In the genomic region with DNA sequence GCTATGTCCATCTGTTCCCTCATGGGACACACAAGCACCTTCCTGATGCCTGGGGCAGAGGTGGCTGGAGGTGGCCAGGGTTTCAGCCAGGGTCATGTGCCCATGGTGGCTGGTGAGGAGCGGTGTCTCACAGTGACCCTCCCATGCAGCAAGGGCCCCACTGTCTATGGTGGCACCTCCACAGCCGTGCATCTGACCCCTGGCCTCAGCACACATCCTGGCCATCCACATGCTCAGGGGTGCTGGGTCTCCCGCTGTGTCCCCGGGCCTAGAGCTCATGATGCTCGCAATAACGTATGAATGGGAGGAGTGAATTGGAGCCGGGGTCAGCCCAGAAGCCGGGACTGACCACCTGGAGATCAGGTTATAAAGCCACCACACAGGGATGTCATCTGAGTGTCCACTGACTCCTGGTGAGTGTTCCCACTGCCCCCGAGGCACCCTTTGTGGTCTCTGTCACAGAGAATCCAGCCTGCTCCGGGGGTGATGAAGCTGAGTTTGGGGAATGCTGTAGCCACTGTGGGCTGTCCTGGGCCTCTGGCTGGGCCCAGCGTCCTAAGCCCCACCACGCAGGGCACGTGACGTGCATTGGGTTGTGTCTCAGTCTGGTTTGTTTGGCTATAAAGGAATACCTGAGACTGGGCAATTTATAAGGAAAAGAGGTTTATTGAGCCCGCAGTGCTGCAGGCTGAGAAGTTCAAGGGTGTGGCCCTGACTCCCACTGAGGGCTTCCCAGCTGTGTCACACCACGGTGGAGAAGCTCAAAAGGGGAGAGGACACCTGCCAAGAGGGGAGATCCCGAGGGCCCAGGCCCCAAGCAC, we compare ENCODE assay signal across 1 cellular context.
TF ChIP-seq lines count a peak whose summit lies in the region.

No MANE protein-coding gene starts in this region.

TF ChIP-seq in H1, 55 proteins besides CTCF, POLR2A, EP300 and RAD21 (continued from another document):
- TF ChIP-seq SIX5 (IDR thresholded peaks at IDR 0.05; ENCODE audit: low read depth, low read length) (no peak), CTBP2 (IDR thresholded peaks at IDR 0.05; ENCODE audit: borderline replicate concordance, insufficient read depth, insufficient read length, low read length) (no peak), PHF8 (conservative IDR thresholded peaks at IDR 0.05; ENCODE audit: low read depth, low read length) (no peak), SP2 (IDR thresholded peaks at IDR 0.05; ENCODE audit: low read length) (no peak), SAP30 (IDR thresholded peaks at IDR 0.05; ENCODE audit: insufficient read depth, insufficient replicate concordance, low read length) (no peak)
- TF ChIP-seq, protein P1, sequence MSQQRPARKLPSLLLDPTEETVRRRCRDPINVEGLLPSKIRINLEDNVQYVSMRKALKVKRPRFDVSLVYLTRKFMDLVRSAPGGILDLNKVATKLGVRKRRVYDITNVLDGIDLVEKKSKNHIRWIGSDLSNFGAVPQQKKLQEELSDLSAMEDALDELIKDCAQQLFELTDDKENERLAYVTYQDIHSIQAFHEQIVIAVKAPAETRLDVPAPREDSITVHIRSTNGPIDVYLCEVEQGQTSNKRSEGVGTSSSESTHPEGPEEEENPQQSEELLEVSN (IDR thresholded peaks at IDR 0.05) = no peak
